In genomic region chr20:61719691-61720347, GRCh38 we compare ENCODE assay signal across 11 cellular contexts.
DNase-seq lines count a peak whose midpoint lies in the region; ATAC-seq and TF ChIP-seq lines count a peak whose summit lies in the region.
"Had no signal": no experiment of that assay in that cellular context is flagged by ENCODE, and none has a peak within 500 bp of the region (broad histone marks: within the 10 kb centered on the region; RNA-seq: fewer than 3 reads in every experiment).

No MANE protein-coding gene starts in this region.

- H3K36me3 Mint-ChIP-seq in activated T-cell treated with anti-CD3 and anti-CD28 coated beads, Interleukin-2, amount 50 U/mL, for 24 hours (ENCODE audit: low read depth), result peaks cover 4% of the 10 kb centered on the region

- no peak overlapping the region for H3K27ac ChIP-seq in MM.1S (ENCODE audit: low read length)
- no peak overlapping the region for H3K27ac ChIP-seq in iPS-20b (ENCODE audit: low read length)
- H3K27ac ChIP-seq in PC-9, result no peak overlapping the region

- BruUV-seq in PC-9 (replicated peaks; lab: Mats Ljungman, UMichigan), result no TSS peak

- peaks cover 24% of the 10 kb centered on the region for H3K4me1 Mint-ChIP-seq in activated T-cell treated with anti-CD3 and anti-CD28 coated beads, Interleukin-2, amount 50 U/mL, for 24 hours (ENCODE audit: low read depth)

- H3K4me2 ChIP-seq in MM.1S (ENCODE audit: low read depth, low read length) (peak overlapping the region; percentile 37), PC-9 (no peak overlapping the region)

- H3K9me2 ChIP-seq in MM.1S (replicated peaks; ENCODE audit: insufficient read depth, low read length), result no peaks in the 10 kb centered on the region
- no peaks in the 10 kb centered on the region for H3K9me2 ChIP-seq in PC-9 (ENCODE audit: insufficient read depth)

- H3K9me3 Mint-ChIP-seq in activated T-cell treated with anti-CD3 and anti-CD28 coated beads, Interleukin-2, amount 50 U/mL, for 24 hours, result no peaks in the 10 kb centered on the region

- peak overlapping the region; percentile 86 for H3K27ac Mint-ChIP-seq in activated T-cell treated with anti-CD3 and anti-CD28 coated beads, Interleukin-2, amount 50 U/mL, for 24 hours

- CTCF ChIA-PET in PC-9 (lab: Charles Lee), result no interaction called here

- H3K79me2 ChIP-seq in MM.1S (ENCODE audit: low read length), result no peaks in the 10 kb centered on the region
- H3K79me2 ChIP-seq in PC-9 (ENCODE audit: low read depth), result no peaks in the 10 kb centered on the region

- no peak for DNase-seq in MM.1S
- DNase-seq in activated T-cell treated with anti-CD3 and anti-CD28 coated beads, Interleukin-2, amount 50 U/mL, for 24 hours, result peak; percentile 58
- DNase-seq in stimulated activated CD8-positive, alpha-beta memory T cell treated with anti-CD3 and anti-CD28 coated beads, Interleukin-12 subunit alpha, Interleukin-12 subunit beta, amount 100 ng/mL, for 24 hours (ENCODE audit: extremely low read depth), result peak; percentile 11
- no peak for DNase-seq in NCI-H1436 (lab: John Stamatoyannopoulos, UW)
- DNase-seq in PC-9, result no peak
- DNase-seq: EL, NCI-H446 treated with DMSO at 0.1 percent for 48 hours had no signal

- intact Hi-C loops in PC-9 (cut with micrococcal nuclease; ENCODE audit: unreplicated experiment), result no loop called here

- H3K9ac ChIP-seq in MM.1S (ENCODE audit: low read length) (no peak overlapping the region), iPS-20b (ENCODE audit: low read depth, low read length) (no peak overlapping the region; the same call in 1 of the 2 replicates)

- ATAC-seq in GM21717 (IDR thresholded peaks at IDR 0.05; ENCODE audit: unreplicated experiment) (no peak), GM19397 (IDR thresholded peaks at IDR 0.05; ENCODE audit: unreplicated experiment) (no peak)

- H4K20me1 ChIP-seq in MM.1S (ENCODE audit: insufficient read depth, low read length) (no peaks in the 10 kb centered on the region), PC-9 (ENCODE audit: insufficient read depth) (no peaks in the 10 kb centered on the region)

- no peaks in the 10 kb centered on the region for H3K9me3 ChIP-seq in MM.1S (replicated peaks; ENCODE audit: insufficient read depth, low read length)
- H3K9me3 ChIP-seq in iPS-20b (ENCODE audit: insufficient read depth, low read depth, low read length), result peaks cover 11% of the 10 kb centered on the region; the same call in 1 of the 2 replicates
- H3K9me3 ChIP-seq in PC-9 (ENCODE audit: insufficient read depth, low read depth), result no peaks in the 10 kb centered on the region

- POLR2A ChIA-PET in PC-9 (lab: Charles Lee; ENCODE audit: unreplicated experiment), result no interaction called here

- TF ChIP-seq CTCF in MM.1S (IDR thresholded peaks at IDR 0.05; ENCODE audit: low read length), result no peak
- no peak for TF ChIP-seq CTCF in PC-9 (conservative IDR thresholded peaks at IDR 0.05)

- H3F3A ChIP-seq in MM.1S (ENCODE audit: insufficient read depth, low read length) (no peaks in the 10 kb centered on the region), PC-9 (ENCODE audit: insufficient read depth, low read depth) (no peaks in the 10 kb centered on the region)

- H3K4me3 ChIP-seq in MM.1S (ENCODE audit: low read length) (peak overlapping the region; percentile 11; the same call in 1 of the 2 replicates), iPS-20b (ENCODE audit: low read length) (peak overlapping the region; percentile 12; the same call in 1 of the 2 replicates), PC-9 (no peak overlapping the region)
- H3K4me3 ChIP-seq: lung had no signal

- H3K4me3 Mint-ChIP-seq in activated T-cell treated with anti-CD3 and anti-CD28 coated beads, Interleukin-2, amount 50 U/mL, for 24 hours, result peak overlapping the region; percentile 68

- H3K27me3 ChIP-seq in MM.1S (replicated peaks; ENCODE audit: insufficient read depth, low read length), result peaks cover 79% of the 10 kb centered on the region
- H3K27me3 ChIP-seq in iPS-20b (ENCODE audit: insufficient read depth, low read length), result peaks cover 37% of the 10 kb centered on the region
- peaks cover 90% of the 10 kb centered on the region for H3K27me3 ChIP-seq in PC-9 (ENCODE audit: insufficient read depth, low read depth)

- no peaks in the 10 kb centered on the region for H3K27me3 Mint-ChIP-seq in activated T-cell treated with anti-CD3 and anti-CD28 coated beads, Interleukin-2, amount 50 U/mL, for 24 hours

- H3K4me1 ChIP-seq in MM.1S (ENCODE audit: low read length), result no peaks in the 10 kb centered on the region
- peaks cover 12% of the 10 kb centered on the region; the same call in 1 of the 2 replicates for H3K4me1 ChIP-seq in iPS-20b (ENCODE audit: insufficient read depth, low read length)
- H3K4me1 ChIP-seq in PC-9 (replicated peaks; ENCODE audit: insufficient read depth), result no peaks in the 10 kb centered on the region

- no peak overlapping the region for H2AFZ ChIP-seq in MM.1S (ENCODE audit: low read length)
- H2AFZ ChIP-seq in PC-9, result no peak overlapping the region

- H3K36me3 ChIP-seq in MM.1S (replicated peaks; ENCODE audit: insufficient read depth, low read length), result no peaks in the 10 kb centered on the region
- no peaks in the 10 kb centered on the region for H3K36me3 ChIP-seq in iPS-20b (ENCODE audit: insufficient read depth, low read depth, low read length)
- H3K36me3 ChIP-seq in PC-9 (ENCODE audit: low read depth), result no peaks in the 10 kb centered on the region

Comparison
In these comparisons a context has a peak if more than half of its experiments do, and no peak if none do; other contexts are left out.
1. DNase-seq: peak in activated T-cell treated with anti-CD3 and anti-CD28 coated beads, Interleukin-2, amount 50 U/mL, for 24 hours (single experiment) and stimulated activated CD8-positive, alpha-beta memory T cell treated with anti-CD3 and anti-CD28 coated beads, Interleukin-12 subunit alpha, Interleukin-12 subunit beta, amount 100 ng/mL, for 24 hours (single experiment); none in MM.1S (single experiment), NCI-H1436 (single experiment) and PC-9 (0 of 2).